8 cellular contexts compared by ENCODE assay signal in the genomic region with DNA sequence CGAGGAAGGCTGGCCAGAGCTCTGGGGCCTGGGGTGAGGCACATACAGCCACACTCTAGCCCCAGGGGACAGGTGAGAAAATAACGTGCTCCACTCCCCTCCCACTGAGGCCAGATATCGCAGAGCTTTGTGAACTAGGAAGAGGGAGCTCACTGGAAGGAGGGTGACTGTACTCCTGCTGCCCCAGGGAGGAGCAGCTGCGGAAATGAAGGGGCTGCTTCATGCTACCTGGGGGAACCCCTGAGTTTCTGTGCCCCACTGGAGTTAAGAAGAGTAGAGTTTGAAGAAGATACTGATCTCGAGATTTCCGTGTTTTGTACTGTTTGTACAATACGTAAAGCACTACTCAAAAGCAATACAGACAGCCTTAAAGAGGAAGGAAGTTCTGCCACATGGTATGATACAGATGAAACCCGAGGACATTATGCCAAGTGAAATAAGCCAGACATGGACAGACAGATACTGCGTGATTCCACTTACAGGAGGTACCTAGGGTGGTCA. TPM values are rescaled to one million over a fixed set of nuclear protein-coding genes. Genes with fewer than 3 reads are reported as not detected.
A peak's percentile ranks its signal among the peaks of the same experiment; 100 is the strongest.
DNase-seq lines count a peak whose midpoint lies in the region; ATAC-seq and TF ChIP-seq lines count a peak whose summit lies in the region.

No MANE protein-coding gene starts in this region.

- no peaks in the 10 kb centered on the region for H3K27me3 Mint-ChIP-seq in activated CD8-positive, alpha-beta T cell treated with anti-CD3 and anti-CD28 coated beads for 36 hours

- H3K27ac ChIP-seq in BLaER1 treated with 17β-estradiol and CSF1 and Interleukin-3, amounts not matched to agents 10 nM and 100 nM, result peak overlapping the region; percentile 66 to 90 (median 84)
- H3K27ac ChIP-seq in right cardiac atrium (ENCODE audit: low read length) (no peak overlapping the region), urinary bladder (ENCODE audit: low read depth) (peak overlapping the region; percentile 27)

- H3K36me3 Mint-ChIP-seq in activated CD8-positive, alpha-beta T cell treated with anti-CD3 and anti-CD28 coated beads for 36 hours (ENCODE audit: low read depth), result peaks cover 14% of the 10 kb centered on the region

- no peaks in the 10 kb centered on the region for H3K9me3 Mint-ChIP-seq in activated CD8-positive, alpha-beta T cell treated with anti-CD3 and anti-CD28 coated beads for 36 hours

- POLR2A ChIA-PET in activated CD8-positive, alpha-beta T cell treated with anti-CD3 and anti-CD28 coated beads for 36 hours (lab: Charles Lee), result interaction anchor here (1.2 to 2.5 kb wide), 3 partner anchors 29 to 55 kb away, joined by 3 to 7 read pairs (median 7); no protein-coding TSS in a partner anchor

- H3K4me1 ChIP-seq in BLaER1 treated with 17β-estradiol and CSF1 and Interleukin-3, amounts not matched to agents 10 nM and 100 nM, result peaks cover 62 to 93% (median 88%) of the 10 kb centered on the region in 10 experiments
- H3K4me1 ChIP-seq in right cardiac atrium (ENCODE audit: control insufficient read depth, insufficient read depth, low read length), result peaks cover 2% of the 10 kb centered on the region
- no peaks in the 10 kb centered on the region for H3K4me1 ChIP-seq in urinary bladder (ENCODE audit: insufficient read depth)

- H3K27ac Mint-ChIP-seq in activated CD8-positive, alpha-beta T cell treated with anti-CD3 and anti-CD28 coated beads for 36 hours, result no peak overlapping the region

- peak overlapping the region; percentile 77 to 93 (median 84) for H3K4me2 ChIP-seq in BLaER1 treated with 17β-estradiol and CSF1 and Interleukin-3, amounts not matched to agents 10 nM and 100 nM

- CTCF ChIA-PET in activated CD8-positive, alpha-beta T cell treated with anti-CD3 and anti-CD28 coated beads for 36 hours (lab: Charles Lee), result interaction anchor here (1.0 to 4.4 kb wide), 7 partner anchors 10 to 218 kb away, joined by 3 to 38 read pairs (median 4); no protein-coding TSS in a partner anchor

- H3K9ac ChIP-seq in BLaER1 treated with 17β-estradiol and CSF1 and Interleukin-3, amounts not matched to agents 10 nM and 100 nM, result peak overlapping the region; percentile 48 to 79 (median 75)

- peak overlapping the region; percentile 37 for H3K4me3 Mint-ChIP-seq in activated CD8-positive, alpha-beta T cell treated with anti-CD3 and anti-CD28 coated beads for 36 hours

- H3K4me1 Mint-ChIP-seq in activated CD8-positive, alpha-beta T cell treated with anti-CD3 and anti-CD28 coated beads for 36 hours (ENCODE audit: low read depth), result peaks cover 45% of the 10 kb centered on the region

- intact Hi-C loops in activated CD8-positive, alpha-beta T cell treated with anti-CD3 and anti-CD28 coated beads for 36 hours (cut with micrococcal nuclease), result no loop called here
- intact Hi-C loops in right cardiac atrium (cut with DNase I), result loop anchor here in 1 of 4 donors (10.0 kb wide), 1 partner anchor 63 kb away; a partner anchor contains a TSS

- H3K27me3 ChIP-seq in BLaER1 treated with 17β-estradiol and CSF1 and Interleukin-3, amounts not matched to agents 10 nM and 100 nM, result no peaks in the 10 kb centered on the region
- H3K27me3 ChIP-seq in right cardiac atrium (ENCODE audit: control insufficient read depth, insufficient read depth), result no peaks in the 10 kb centered on the region

- TF ChIP-seq CTCF in activated CD8-positive, alpha-beta T cell treated with anti-CD3 and anti-CD28 coated beads for 36 hours (IDR thresholded peaks at IDR 0.05), result no peak

- H4K20me1 ChIP-seq in BLaER1 treated with 17β-estradiol and CSF1 and Interleukin-3, amounts not matched to agents 10 nM and 100 nM, result peaks cover 0 to 43% (median 21%) of the 10 kb centered on the region in 11 experiments; a peak in 11 of 22 replicates

- H3K36me3 ChIP-seq in BLaER1 treated with 17β-estradiol and CSF1 and Interleukin-3, amounts not matched to agents 10 nM and 100 nM, result peaks cover 13 to 42% (median 29%) of the 10 kb centered on the region in 11 experiments; a peak in 19 of 22 replicates
- H3K36me3 ChIP-seq in urinary bladder (ENCODE audit: insufficient read depth), result no peaks in the 10 kb centered on the region

- no peaks in the 10 kb centered on the region for H3K9me3 ChIP-seq in BLaER1 treated with 17β-estradiol and CSF1 and Interleukin-3, amounts not matched to agents 10 nM and 100 nM (replicated peaks in 1 of 11)
- H3K9me3 ChIP-seq in right cardiac atrium (ENCODE audit: control insufficient read depth, low read length), result no peaks in the 10 kb centered on the region

- WGBS in right cardiac atrium, result 56% methylated on average over 9 of the region's 9 CpGs
- 74% methylated on average over 9 of the region's 9 CpGs for WGBS in urinary bladder

- ATAC-seq in HG03378 (IDR thresholded peaks at IDR 0.05; ENCODE audit: unreplicated experiment), result peak; percentile 46
- peak; percentile 47 for ATAC-seq in activated CD8-positive, alpha-beta T cell treated with anti-CD3 and anti-CD28 coated beads for 36 hours
- ATAC-seq in right cardiac atrium, result peak; percentile 41 to 48
- no peak for ATAC-seq in GM21825 (IDR thresholded peaks at IDR 0.05; ENCODE audit: unreplicated experiment)

- peak overlapping the region in 7 of 10 experiments; percentile 5 to 43 (median 24); a peak in 7 of 20 replicates for H3K4me3 ChIP-seq in BLaER1 treated with 17β-estradiol and CSF1 and Interleukin-3, amounts not matched to agents 10 nM and 100 nM
- no peak overlapping the region for H3K4me3 ChIP-seq in right cardiac atrium (ENCODE audit: low read length)
- H3K4me3 ChIP-seq in urinary bladder (ENCODE audit: low read depth, low read length), result no peak overlapping the region

- DNase-seq in activated CD8-positive, alpha-beta T cell treated with anti-CD3 and anti-CD28 coated beads for 36 hours, result peak; percentile 71
- DNase-seq in right cardiac atrium (no peak), NCI-H82 (lab: John Stamatoyannopoulos, UW) (no peak), DMS53 treated with DMSO at 0.1 percent for 48 hours (lab: John Stamatoyannopoulos, UW; ENCODE audit: unreplicated experiment) (no peak)

RNA-seq across cellular contexts. Expression of a gene that starts 44.6 kb away (rescaled TPM):
- 10 to 100 TPM; 49.8 to 50.1 TPM for total RNA-seq in activated CD8-positive, alpha-beta T cell treated with anti-CD3 and anti-CD28 coated beads for 36 hours
- total RNA-seq in right cardiac atrium, result 10 to 100 TPM; 13.2 to 21.6 (median 15.1) TPM
- polyA plus RNA-seq in right cardiac atrium, result 10.6 TPM
- 123 TPM for total RNA-seq in urinary bladder
- 42.2 TPM for polyA plus RNA-seq in urinary bladder

Comparison
In these comparisons a context has a peak if more than half of its experiments do, and no peak if none do; other contexts are left out.
1. H3K4me3 ChIP-seq: peak in BLaER1 treated with 17β-estradiol and CSF1 and Interleukin-3, amounts not matched to agents 10 nM and 100 nM (7 of 10); none in right cardiac atrium (single experiment) and urinary bladder (single experiment).